ENCODE assay signal across 1 cellular context in genomic region chr21:37267269-37268185, GRCh38.
TF ChIP-seq lines count a peak whose summit lies in the region.

Gene VPS26C (minus strand): TSS chr21:37267334. CDS start chr21:37267294, 40 bp downstream.

TF ChIP-seq in K562, 482 proteins besides CTCF, POLR2A, EP300 and RAD21 (continued from another document and continues in another):
- TF ChIP-seq RREB1 (CRISPR knock-in tag; IDR thresholded peaks at IDR 0.05) (0 out of 2 replicates have a peak, but pooled peaks have one; percentile 62), GATAD2B (IDR thresholded peaks at IDR 0.05; ENCODE audit: borderline replicate concordance) (no peak; the same call in 1 of the 2 replicates), HES1 (IDR thresholded peaks at IDR 0.05; ENCODE audit: low read depth) (no peak), NKRF (IDR thresholded peaks at IDR 0.05; ENCODE audit: borderline replicate concordance) (peak; percentile 57; the same call in 1 of the 2 replicates), ZNF561 (CRISPR knock-in tag; conservative IDR thresholded peaks at IDR 0.05) (no peak), CAMTA2 (CRISPR knock-in tag; conservative IDR thresholded peaks at IDR 0.05) (no peak; the same call in 1 of the 2 replicates), ZNF79 (CRISPR knock-in tag; IDR thresholded peaks at IDR 0.05; ENCODE audit: low read depth) (no peak), ARID2 (IDR thresholded peaks at IDR 0.05) (no peak), PCBP2 (IDR thresholded peaks at IDR 0.05; ENCODE audit: low read depth, low read length, poor library complexity, severe bottlenecking) (no peak), ZNF584 (CRISPR knock-in tag; IDR thresholded peaks at IDR 0.05; ENCODE audit: low read depth) (no peak), ZNF696 (CRISPR knock-in tag; conservative IDR thresholded peaks at IDR 0.05) (no peak), ASH1L (IDR thresholded peaks at IDR 0.05; ENCODE audit: borderline replicate concordance, low read depth, partially characterized antibody) (peak; percentile 35), ZNF124 (CRISPR knock-in tag; IDR thresholded peaks at IDR 0.05) (no peak), ZNF436 (CRISPR knock-in tag; IDR thresholded peaks at IDR 0.05) (no peak), ZNF384 (IDR thresholded peaks at IDR 0.05; ENCODE audit: low read depth, low read length) (no peak), FOXO4 (CRISPR knock-in tag; IDR thresholded peaks at IDR 0.05) (no peak), SMARCC2 (IDR thresholded peaks at IDR 0.05; ENCODE audit: low read depth) (no peak; the same call in 1 of the 2 replicates), ZFPM2 (CRISPR knock-in tag; IDR thresholded peaks at IDR 0.05) (no peak), ZNF277 (CRISPR knock-in tag; IDR thresholded peaks at IDR 0.05; ENCODE audit: borderline replicate concordance) (no peak), TRIM24 (IDR thresholded peaks at IDR 0.05) (peak in 1 of 2 experiments; percentile 95; a peak in 2 of 4 replicates), ZNF695 (CRISPR knock-in tag; IDR thresholded peaks at IDR 0.05) (no peak), ZNF318 (IDR thresholded peaks at IDR 0.05; ENCODE audit: borderline replicate concordance in 1 of 2, low read depth in 1 of 2) (no peak), MED1 (CRISPR knock-in tag; IDR thresholded peaks at IDR 0.05; ENCODE audit: borderline replicate concordance) (no peak), GABPA (tag; conservative IDR thresholded peaks at IDR 0.05; ENCODE audit: low read depth) (peak; percentile 98), ZNF583 (CRISPR knock-in tag; IDR thresholded peaks at IDR 0.05) (0 out of 2 replicates have a peak, but pooled peaks have one; percentile 57), CBFA2T2 (conservative IDR thresholded peaks at IDR 0.05) (peak; percentile 86), ZNF445 (CRISPR knock-in tag; IDR thresholded peaks at IDR 0.05; ENCODE audit: low read depth) (no peak), ELF2 (CRISPR knock-in tag; IDR thresholded peaks at IDR 0.05) (peak; percentile 80), RHOXF2B (CRISPR knock-in tag; conservative IDR thresholded peaks at IDR 0.05) (no peak), MBD1 (CRISPR knock-in tag; IDR thresholded peaks at IDR 0.05) (no peak), NONO (IDR thresholded peaks at IDR 0.05; ENCODE audit: low read depth in 2 of 2, low read length in 1 of 2) (peak; percentile 16 to 67; a peak in 2 of 4 replicates), ILK (tag; IDR thresholded peaks at IDR 0.05; ENCODE audit: borderline replicate concordance, low read depth) (no peak), CC2D1A (IDR thresholded peaks at IDR 0.05) (peak; percentile 66), ZC3H8 (IDR thresholded peaks at IDR 0.05) (no peak), TBL1XR1 (IDR thresholded peaks at IDR 0.05; ENCODE audit: low read length in 2 of 2) (peak; percentile 49 to 65; a peak in 2 of 4 replicates)
